In the genomic region with DNA sequence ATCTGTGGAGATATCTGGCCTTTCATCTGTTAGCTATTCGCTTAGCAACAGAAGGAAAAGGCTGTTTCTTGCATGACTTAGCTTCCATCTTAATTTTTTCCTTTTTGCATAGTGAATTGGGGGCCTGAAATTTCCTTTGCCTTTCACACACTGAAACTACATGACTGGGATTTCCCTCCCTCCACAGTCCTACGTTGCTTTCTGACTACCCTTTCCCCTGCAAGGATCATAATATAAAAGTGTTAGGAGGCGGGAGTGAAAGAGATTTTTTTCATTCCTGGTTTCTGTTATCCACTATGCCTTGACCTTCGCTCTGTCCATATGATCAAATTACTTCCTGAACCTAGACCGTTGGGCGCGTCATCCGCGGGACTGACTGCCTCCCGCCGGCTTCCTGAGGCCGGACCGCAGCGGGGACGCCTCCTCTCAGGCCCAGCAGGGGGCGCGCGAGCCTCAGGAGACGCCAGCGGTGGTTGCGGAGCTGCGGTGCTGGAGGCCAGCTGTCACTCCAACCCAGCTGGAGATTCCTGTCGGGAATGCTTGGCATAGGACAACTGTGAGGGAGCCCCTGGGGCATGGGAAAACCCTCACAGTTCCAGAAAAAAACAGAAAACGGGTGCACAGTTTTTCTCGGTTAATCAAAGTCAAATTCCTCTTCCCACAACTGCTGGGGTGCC, we compare ENCODE assay signal across 8 cellular contexts.
DNase-seq lines count a peak whose midpoint lies in the region; ATAC-seq lines count a peak whose summit lies in the region.

No MANE protein-coding gene starts in this region.

- H3K27me3 Mint-ChIP-seq in memory B cell: peaks cover 11% of the 10 kb centered on the region

- peaks cover 10% of the 10 kb centered on the region for H3K4me1 Mint-ChIP-seq in memory B cell

- no peaks in the 10 kb centered on the region for H3K4me1 ChIP-seq in endocrine pancreas (ENCODE audit: control insufficient read depth, insufficient read depth, low read length)

- H3K36me3 ChIP-seq in endocrine pancreas (ENCODE audit: control insufficient read depth, insufficient read depth, low read length): no peaks in the 10 kb centered on the region

- peak; percentile 91 for ATAC-seq in GM19025 (IDR thresholded peaks at IDR 0.05; ENCODE audit: low read depth, unreplicated experiment)
- peak; percentile 95 for ATAC-seq in HG03354 (IDR thresholded peaks at IDR 0.05; ENCODE audit: poor library complexity, severe bottlenecking, unreplicated experiment)
- peak; percentile 53 for ATAC-seq in memory B cell (ENCODE audit: low read depth)

- peak overlapping the region; percentile 61 for H3K4me3 Mint-ChIP-seq in memory B cell

- DNase-seq in AG20443 (ENCODE audit: low spot score) (peak; percentile 90), NCI-H774 (lab: John Stamatoyannopoulos, UW) (peak; percentile 75), memory B cell (ENCODE audit: low spot score in 2 of 2) (peak; percentile 36 to 57)
- DNase-seq in activated CD8-positive, alpha-beta memory T cell treated with anti-CD3 and anti-CD28 coated beads for 24 hours: peak; percentile 85
- DNase-seq in stimulated activated CD8-positive, alpha-beta memory T cell treated with anti-CD3 and anti-CD28 coated beads, Interleukin-12 subunit alpha, Interleukin-12 subunit beta, amount 100 ng/mL, for 4 hours (ENCODE audit: low read depth): peak; percentile 10

- H3K9me3 ChIP-seq in endocrine pancreas (ENCODE audit: control insufficient read depth, low read length): no peaks in the 10 kb centered on the region

- H3K27me3 ChIP-seq in endocrine pancreas (ENCODE audit: control insufficient read depth, insufficient read depth, low read length): no peaks in the 10 kb centered on the region

- no peak overlapping the region for H3K4me3 ChIP-seq in endocrine pancreas (ENCODE audit: control insufficient read depth, insufficient read depth, low read length)

- peaks cover 2% of the 10 kb centered on the region for H3K9me3 Mint-ChIP-seq in memory B cell

- peak overlapping the region; percentile 66 for H3K9ac ChIP-seq in endocrine pancreas (ENCODE audit: control insufficient read depth, insufficient read depth, low read length)

- H3K36me3 Mint-ChIP-seq in memory B cell: no peaks in the 10 kb centered on the region

- no peak overlapping the region for H3K27ac Mint-ChIP-seq in memory B cell

Comparison
In these comparisons a context has a peak if more than half of its experiments do, and no peak if none do; other contexts are left out.
1. DNase-seq: peak in every context shown above with its lines; median percentile 90 in AG20443; 85 in activated CD8-positive, alpha-beta memory T cell treated with anti-CD3 and anti-CD28 coated beads for 24 hours; 75 in NCI-H774; 46 in memory B cell; 10 in stimulated activated CD8-positive, alpha-beta memory T cell treated with anti-CD3 and anti-CD28 coated beads, Interleukin-12 subunit alpha, Interleukin-12 subunit beta, amount 100 ng/mL, for 4 hours.